ENCODE assay signal across 14 cellular contexts in the genomic region with DNA sequence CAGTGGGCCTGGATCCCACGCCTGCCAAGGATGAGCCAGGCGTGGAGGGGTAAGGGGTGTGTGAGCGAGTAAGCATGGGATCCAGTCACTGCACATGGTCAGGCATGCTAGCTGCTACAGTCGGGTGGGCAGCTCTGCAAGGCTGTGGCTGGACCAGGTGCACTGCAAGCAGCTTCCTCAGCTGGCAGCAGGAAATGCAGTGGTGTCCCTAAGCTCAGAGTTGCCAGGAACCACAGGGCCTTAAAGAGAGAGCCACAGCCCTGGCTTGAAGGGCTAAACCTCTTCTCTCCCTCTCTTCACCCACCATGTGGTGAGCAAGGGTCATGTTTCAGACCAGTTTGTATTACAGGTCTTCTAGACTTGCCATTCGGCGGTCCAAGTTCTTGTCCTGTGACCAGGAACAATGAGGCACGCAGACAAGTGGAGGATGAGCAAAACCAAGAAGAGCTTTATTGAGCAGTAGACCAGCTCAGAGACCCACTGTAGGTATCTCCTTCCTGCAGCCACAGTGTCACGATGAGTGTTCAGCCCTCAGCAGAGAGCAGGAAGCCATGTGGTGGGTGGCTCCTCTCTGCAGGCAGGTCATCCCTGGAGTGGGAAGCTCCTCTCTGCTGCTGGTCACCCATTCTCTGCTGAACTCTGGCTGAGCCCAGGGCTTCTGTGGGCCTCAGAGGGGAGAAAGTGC.
DNase-seq lines count a peak whose midpoint lies in the region; ATAC-seq, FAIRE-seq and TF ChIP-seq lines count a peak whose summit lies in the region.
"Had no signal": no experiment of that assay in that cellular context is flagged by ENCODE, and none has a peak within 500 bp of the region (broad histone marks: within the 10 kb centered on the region; RNA-seq: fewer than 3 reads in every experiment).

No MANE protein-coding gene starts in this region.

- TF ChIP-seq CTCF in foreskin keratinocyte (conservative IDR thresholded peaks at IDR 0.05): no peak

- ATAC-seq in GM18502 (IDR thresholded peaks at IDR 0.05; ENCODE audit: poor library complexity, unreplicated experiment): peak; percentile 73
- ATAC-seq in GM21515 (IDR thresholded peaks at IDR 0.05; ENCODE audit: unreplicated experiment): peak; percentile 48
- ATAC-seq in HG03103 (IDR thresholded peaks at IDR 0.05; ENCODE audit: low read depth, unreplicated experiment): peak; percentile 62
- ATAC-seq in foreskin keratinocyte: no peak

- H3K27ac ChIP-seq in foreskin keratinocyte: no peak overlapping the region
- H3K27ac ChIP-seq: VCaP had no signal

- peak; percentile 7 for DNase-seq in glomerular visceral epithelial cell (ENCODE audit: extremely low spot score)
- DNase-seq in NCI-H2107 (lab: John Stamatoyannopoulos, UW): no peak
- DNase-seq in NCI-H446 treated with DMSO at 0.1 percent for 48 hours (lab: John Stamatoyannopoulos, UW): no peak
- no peak for DNase-seq in foreskin keratinocyte
- DNase-seq in urothelium cell line (ENCODE audit: low spot score): no peak
- DNase-seq: CD8-positive, alpha-beta memory T cell; EL; NCI-H2081 treated with DMSO at 0.1 percent for 48 hours; small intestine had no signal

- H3K27me3 ChIP-seq in foreskin keratinocyte: no peaks in the 10 kb centered on the region

- H3K4me1 ChIP-seq in foreskin keratinocyte: no peaks in the 10 kb centered on the region

- no peak for FAIRE-seq in urothelium cell line (lab: Jason Lieb, UNC)
- FAIRE-seq: GM19239, small intestine had no signal
